In genomic region chr2:237977380-237977779, GRCh38 we compare ENCODE assay signal across 21 cellular contexts. TPM values are rescaled to one million over a fixed set of nuclear protein-coding genes. Genes with fewer than 3 reads are reported as not detected.
A peak's percentile ranks its signal among the peaks of the same experiment; 100 is the strongest.
DNase-seq lines count a peak whose midpoint lies in the region; ATAC-seq, FAIRE-seq and TF ChIP-seq lines count a peak whose summit lies in the region.
"Had no signal": no experiment of that assay in that cellular context is flagged by ENCODE, and none has a peak within 500 bp of the region (broad histone marks: within the 10 kb centered on the region; RNA-seq: fewer than 3 reads in every experiment).

No MANE protein-coding gene starts in this region.

- no peak for TF ChIP-seq CTCF in bronchial epithelial cell (IDR thresholded peaks at IDR 0.05; ENCODE audit: insufficient read depth, low read length, severe bottlenecking)

- DNase-seq in activated CD8-positive, alpha-beta memory T cell treated with anti-CD3 and anti-CD28 coated beads, Interleukin-2, amount 50 U/mL, for 48 hours, result peak; percentile 47
- no peak for DNase-seq in activated CD8-positive, alpha-beta memory T cell treated with anti-CD3 and anti-CD28 coated beads, Interleukin-2, amount 10 ng/mL, durations not matched to agents 7 days and 5 days
- DNase-seq in NAMALWA (ENCODE audit: low spot score) (peak; percentile 18), bronchial epithelial cell (ENCODE audit: low read depth) (no peak), left lobe of liver (ENCODE audit: low spot score) (no peak), NCI-H2196 treated with DMSO at 0.1 percent for 48 hours (lab: John Stamatoyannopoulos, UW; ENCODE audit: unreplicated experiment) (no peak), NCI-H226 (no peak)
- DNase-seq: colonic mucosa; foreskin fibroblast; HFFc6; midbrain; NCI-H1694 treated with DMSO at 0.1 percent for 48 hours; NCI-H446 treated with DMSO at 0.1 percent for 48 hours; SHP77 treated with DMSO at 0.1 percent for 48 hours; stimulated activated CD4-positive, alpha-beta T cell treated with anti-CD3 and anti-CD28 coated beads, Interleukin-12 subunit alpha, Interleukin-12 subunit beta, amount 100 ng/mL, for 4 hours; T-helper 1 cell; WERI-Rb-1 had no signal

- no peaks in the 10 kb centered on the region for H3K27me3 Mint-ChIP-seq in activated CD8-positive, alpha-beta memory T cell treated with anti-CD3 and anti-CD28 coated beads, Interleukin-2, amount 10 ng/mL, durations not matched to agents 7 days and 5 days
- no peaks in the 10 kb centered on the region for H3K27me3 Mint-ChIP-seq in stimulated activated memory B cell treated with anti-CD40 and anti-IgM and Interleukin-4, amounts not matched to agents 10 μg/mL and 1 μg/mL and 100 μg/mL, for 72 hours

- peaks cover 17% of the 10 kb centered on the region for H3K36me3 ChIP-seq in bronchial epithelial cell (ENCODE audit: control insufficient read depth, insufficient read depth, low read length)
- H3K36me3 ChIP-seq: colonic mucosa had no signal

- peaks cover 2% of the 10 kb centered on the region for H3K36me3 Mint-ChIP-seq in activated CD8-positive, alpha-beta memory T cell treated with anti-CD3 and anti-CD28 coated beads, Interleukin-2, amount 10 ng/mL, durations not matched to agents 7 days and 5 days
- H3K36me3 Mint-ChIP-seq in stimulated activated memory B cell treated with anti-CD40 and anti-IgM and Interleukin-4, amounts not matched to agents 10 μg/mL and 1 μg/mL and 100 μg/mL, for 72 hours, result peaks cover 41% of the 10 kb centered on the region

- no peak overlapping the region for H3K27ac Mint-ChIP-seq in activated CD8-positive, alpha-beta memory T cell treated with anti-CD3 and anti-CD28 coated beads, Interleukin-2, amount 10 ng/mL, durations not matched to agents 7 days and 5 days
- H3K27ac Mint-ChIP-seq in stimulated activated memory B cell treated with anti-CD40 and anti-IgM and Interleukin-4, amounts not matched to agents 10 μg/mL and 1 μg/mL and 100 μg/mL, for 72 hours, result peak overlapping the region; percentile 17
- H3K27ac Mint-ChIP-seq: HFFc6 had no signal

- H3K4me3 Mint-ChIP-seq in activated CD8-positive, alpha-beta memory T cell treated with anti-CD3 and anti-CD28 coated beads, Interleukin-2, amount 10 ng/mL, durations not matched to agents 7 days and 5 days, result no peak overlapping the region
- H3K4me3 Mint-ChIP-seq in stimulated activated memory B cell treated with anti-CD40 and anti-IgM and Interleukin-4, amounts not matched to agents 10 μg/mL and 1 μg/mL and 100 μg/mL, for 72 hours, result no peak overlapping the region
- H3K4me3 Mint-ChIP-seq: HFFc6 had no signal

- H3K4me3 ChIP-seq in bronchial epithelial cell (ENCODE audit: low read depth, low read length), result no peak overlapping the region
- H3K4me3 ChIP-seq: colonic mucosa, tibial nerve had no signal

- H3K9me3 Mint-ChIP-seq in activated CD8-positive, alpha-beta memory T cell treated with anti-CD3 and anti-CD28 coated beads, Interleukin-2, amount 10 ng/mL, durations not matched to agents 7 days and 5 days (ENCODE audit: low read depth), result no peaks in the 10 kb centered on the region
- H3K9me3 Mint-ChIP-seq in stimulated activated memory B cell treated with anti-CD40 and anti-IgM and Interleukin-4, amounts not matched to agents 10 μg/mL and 1 μg/mL and 100 μg/mL, for 72 hours, result no peaks in the 10 kb centered on the region
- H3K9me3 Mint-ChIP-seq: HFFc6 had no signal

- ATAC-seq in activated CD8-positive, alpha-beta memory T cell treated with anti-CD3 and anti-CD28 coated beads, Interleukin-2, amount 10 ng/mL, durations not matched to agents 7 days and 5 days, result no peak
- ATAC-seq in stimulated activated memory B cell treated with anti-CD40 and anti-IgM and Interleukin-4, amounts not matched to agents 10 μg/mL and 1 μg/mL and 100 μg/mL, for 72 hours, result peak; percentile 85
- no peak for ATAC-seq in left lobe of liver

- CTCF ChIA-PET in activated CD8-positive, alpha-beta memory T cell treated with anti-CD3 and anti-CD28 coated beads, Interleukin-2, amount 10 ng/mL, durations not matched to agents 7 days and 5 days (lab: Charles Lee), result no interaction called here

- FAIRE-seq in bronchial epithelial cell (lab: Jason Lieb, UNC), result peak; percentile 84
- FAIRE-seq: A204.1, endothelial cell of umbilical vein had no signal

- peaks cover 8% of the 10 kb centered on the region for H3K4me1 Mint-ChIP-seq in activated CD8-positive, alpha-beta memory T cell treated with anti-CD3 and anti-CD28 coated beads, Interleukin-2, amount 10 ng/mL, durations not matched to agents 7 days and 5 days
- peaks cover 42% of the 10 kb centered on the region for H3K4me1 Mint-ChIP-seq in stimulated activated memory B cell treated with anti-CD40 and anti-IgM and Interleukin-4, amounts not matched to agents 10 μg/mL and 1 μg/mL and 100 μg/mL, for 72 hours

- no peaks in the 10 kb centered on the region for H3K27me3 ChIP-seq in bronchial epithelial cell (ENCODE audit: control insufficient read depth, insufficient read depth, low read length)
- H3K27me3 ChIP-seq: colonic mucosa, tibial nerve had no signal

RNA-seq across cellular contexts. Expression of gene UBE2F, which starts 10.6 kb away (rescaled TPM):
- 10 to 100 TPM; 22.1 to 44.1 TPM for total RNA-seq in activated CD8-positive, alpha-beta memory T cell treated with anti-CD3 and anti-CD28 coated beads, Interleukin-2, amount 10 ng/mL, durations not matched to agents 7 days and 5 days
- 64.0 and 74.4 TPM in 2 replicates for total RNA-seq in bronchial epithelial cell
- 29.3 TPM for total RNA-seq in left lobe of liver

Comparison
In these comparisons a context has a peak if more than half of its experiments do, and no peak if none do; other contexts are left out.
1. DNase-seq: peak in activated CD8-positive, alpha-beta memory T cell treated with anti-CD3 and anti-CD28 coated beads, Interleukin-2, amount 50 U/mL, for 48 hours (single experiment) and NAMALWA (single experiment); none in activated CD8-positive, alpha-beta memory T cell treated with anti-CD3 and anti-CD28 coated beads, Interleukin-2, amount 10 ng/mL, durations not matched to agents 7 days and 5 days (single experiment), bronchial epithelial cell (single experiment), left lobe of liver (single experiment), NCI-H2196 treated with DMSO at 0.1 percent for 48 hours (single experiment) and NCI-H226 (single experiment).